Comparison of ENCODE assay signal across 8 cellular contexts in genomic region chr21:44802396-44803153, GRCh38. TPM values are rescaled to one million over a fixed set of nuclear protein-coding genes. Genes with fewer than 3 reads are reported as not detected.
DNase-seq lines count a peak whose midpoint lies in the region; ATAC-seq and TF ChIP-seq lines count a peak whose summit lies in the region.

No MANE protein-coding gene starts in this region.

- intact Hi-C loops in left lung (cut with DNase I) (no loop called here), transverse colon (cut with DNase I; ENCODE audit: low total_unique reads) (no loop called here)

- peak overlapping the region; percentile 95 for H3K4me3 ChIP-seq in adipocyte (ENCODE audit: low read length)
- peak overlapping the region; percentile 94 to 98 for H3K4me3 ChIP-seq in left lung
- peak overlapping the region; percentile 53 to 93 (median 91) for H3K4me3 ChIP-seq in transverse colon

- TF ChIP-seq CTCF in left lung (IDR thresholded peaks at IDR 0.05) (no peak), transverse colon (IDR thresholded peaks at IDR 0.05) (no peak)

- H3K36me3 ChIP-seq in adipocyte (ENCODE audit: control insufficient read depth, insufficient read depth, low read length, severe bottlenecking) (peaks cover 49% of the 10 kb centered on the region), left lung (peaks cover 0 to 52% of the 10 kb centered on the region in 2 donors), transverse colon (peaks cover 0 to 12% (median 4%) of the 10 kb centered on the region in 4 donors)

- peak; percentile 29 for DNase-seq in NCI-H510A (lab: John Stamatoyannopoulos, UW)
- no peak for DNase-seq in NCI-H510A treated with DMSO at 0.1 percent for 48 hours (lab: John Stamatoyannopoulos, UW)
- peak; percentile 36 for DNase-seq in KBM-7
- DNase-seq in adipocyte (ENCODE audit: low read depth): no peak
- DNase-seq in left lung: no peak
- DNase-seq in transverse colon: no peak
- DNase-seq in SK-N-DZ (ENCODE audit: low spot score): no peak

- 22 to 24% methylated on average over 3 to 31 of the region's 32 CpGs for WGBS in transverse colon (ENCODE audit: low coverage in 1 of 2), 2 donors

- TF ChIP-seq POLR2A in transverse colon (IDR thresholded peaks at IDR 0.05): no peak

- H3K27ac ChIP-seq in left lung (no peak overlapping the region), transverse colon (peak overlapping the region; percentile 78 to 90 (median 82))

- no peaks in the 10 kb centered on the region for H3K27me3 ChIP-seq in adipocyte (replicated peaks; ENCODE audit: control insufficient read depth, insufficient read depth, low read length)
- H3K27me3 ChIP-seq in left lung: no peaks in the 10 kb centered on the region
- H3K27me3 ChIP-seq in transverse colon: no peaks in the 10 kb centered on the region

- H3K9me3 ChIP-seq in adipocyte (ENCODE audit: control insufficient read depth, low read length) (no peaks in the 10 kb centered on the region), left lung (no peaks in the 10 kb centered on the region), transverse colon (no peaks in the 10 kb centered on the region)

- no peak for ATAC-seq in left lung
- ATAC-seq in GM18861 (IDR thresholded peaks at IDR 0.05; ENCODE audit: unreplicated experiment): no peak

- H3K9ac ChIP-seq in adipocyte (ENCODE audit: low read length): peak overlapping the region; percentile 91

- H3K4me1 ChIP-seq in adipocyte (ENCODE audit: control insufficient read depth, insufficient read depth, low read length) (peaks cover 23% of the 10 kb centered on the region), left lung (peaks cover 14 to 42% of the 10 kb centered on the region in 2 donors), transverse colon (peaks cover 15 to 25% (median 23%) of the 10 kb centered on the region in 4 donors)

- no peak for TF ChIP-seq EP300 in transverse colon (IDR thresholded peaks at IDR 0.05; ENCODE audit: low read depth)

- in situ Hi-C loops in KBM-7 (cut with MboI; ENCODE audit: low pct_unique_long_range_greater_than_20kb, low sequenced_read_pairs) (no loop called here), transverse colon (cut with MboI; ENCODE audit: low pct_ligation_motif_present in 1 of 4, low pct_unique_long_range_greater_than_20kb in 1 of 4, low sequenced_read_pairs in 3 of 4) (loop anchor here in 1 of 4 donors (25.0 kb wide), 1 partner anchor 135 kb away; the partner anchor contains the start of gene SLX9)

RNA-seq across cellular contexts. Expression of gene UBE2G2, which starts 1.0 kb away (rescaled TPM):
- 10 to 100 TPM; 75.0 to 90.9 TPM for total RNA-seq in left lung
- 10 to 100 TPM; 40.8 to 78.0 (median 60.5) TPM for total RNA-seq in transverse colon
- 67.0 and 82.2 TPM in 2 replicates for polyA plus RNA-seq in SK-N-DZ (2014; cell fraction: cytosol; rRNA removed)
- 61.5 and 95.7 TPM in 2 replicates for polyA plus RNA-seq in SK-N-DZ (2014; cell fraction: nucleus; rRNA removed)

RNA-seq across cellular contexts. Expression of gene SUMO3, which starts 15.3 kb away (rescaled TPM):
- 10 to 100 TPM; 92.4 to 99.3 TPM for total RNA-seq in left lung
- total RNA-seq in transverse colon: 10 to 100 TPM; 18.3 to 56.7 (median 38.1) TPM
- 59.1 and 62.5 TPM in 2 replicates for polyA plus RNA-seq in SK-N-DZ (2014; cell fraction: cytosol; rRNA removed)
- 17.8 and 27.2 TPM in 2 replicates for polyA plus RNA-seq in SK-N-DZ (2014; cell fraction: nucleus; rRNA removed)

Comparison
In these comparisons a context has a peak if more than half of its experiments do, and no peak if none do; other contexts are left out.
1. DNase-seq: peak in NCI-H510A (single experiment) and KBM-7 (single experiment); none in NCI-H510A treated with DMSO at 0.1 percent for 48 hours (single experiment), adipocyte (single experiment), left lung (0 of 2), transverse colon (single experiment) and SK-N-DZ (single experiment).
2. H3K27ac ChIP-seq: peak in transverse colon (4 of 4); none in left lung (0 of 2).
3. Peak in every context shown above with its lines, with median percentiles within 50 percentile points of each other: H3K4me3 ChIP-seq.